In the genomic region with DNA sequence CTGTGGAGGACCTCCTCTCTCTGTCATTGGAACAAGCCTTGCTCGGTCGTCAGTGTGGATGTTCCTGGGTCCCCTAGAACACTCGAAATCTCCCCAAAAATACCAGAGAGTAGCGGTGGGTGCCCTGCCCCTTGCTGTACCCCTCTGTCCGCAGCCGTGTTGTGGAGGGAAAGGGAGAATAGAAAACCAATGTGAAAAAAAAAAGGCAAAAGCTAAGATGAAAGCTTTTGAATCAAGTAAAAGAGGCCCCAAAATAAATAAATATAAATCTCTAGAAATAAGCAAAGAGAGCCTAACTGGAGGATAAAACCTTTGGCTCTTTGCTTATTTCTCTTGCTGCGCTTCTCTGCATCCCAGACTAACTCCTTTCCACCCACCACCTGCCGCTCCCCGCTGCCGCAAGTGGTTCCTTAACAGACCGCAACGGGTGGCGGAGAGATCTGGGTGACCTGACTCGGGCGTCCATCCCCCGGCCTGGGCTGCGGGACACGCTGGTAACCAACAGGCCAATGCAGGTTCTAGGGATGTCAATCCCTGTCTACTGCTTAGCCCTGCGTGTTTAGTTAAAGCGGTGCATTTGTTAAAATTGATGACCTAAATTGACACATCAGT, we compare ENCODE assay signal across 9 cellular contexts.
DNase-seq lines count a peak whose midpoint lies in the region; ATAC-seq, FAIRE-seq and TF ChIP-seq lines count a peak whose summit lies in the region.
"Had no signal": no experiment of that assay in that cellular context is flagged by ENCODE, and none has a peak within 500 bp of the region (broad histone marks: within the 10 kb centered on the region; RNA-seq: fewer than 3 reads in every experiment).

No MANE protein-coding gene starts in this region.

- H3K4me1 ChIP-seq in heart right ventricle = peaks cover 0 to 10% (median 0%) of the 10 kb centered on the region in 9 donors
- H3K4me1 ChIP-seq in thoracic aorta (ENCODE audit: control insufficient read depth in 1 of 2, low read depth in 2 of 2) = peaks cover 0 to 6% of the 10 kb centered on the region in 2 donors
- no peaks in the 10 kb centered on the region for H3K4me1 ChIP-seq in small intestine (ENCODE audit: control insufficient read depth in 2 of 2, insufficient read depth in 1 of 2, low read depth in 1 of 2, low read length in 1 of 2)

- peaks cover 5% of the 10 kb centered on the region for H3K36me3 Mint-ChIP-seq in activated CD8-positive, alpha-beta T cell treated with anti-CD3 and anti-CD28 coated beads, Interleukin-2, amount 10 ng/mL, durations not matched to agents 7 days and 5 days (ENCODE audit: low read depth)

- H3K4me3 ChIP-seq in heart right ventricle (peak overlapping the region in 9 of 10 donors; percentile 11 to 50 (median 33)), iPS-11a (ENCODE audit: low read depth, low read length) (peak overlapping the region; percentile 47), thoracic aorta (peak overlapping the region; percentile 42), small intestine (ENCODE audit: low read depth in 1 of 2, low read length in 2 of 2) (no peak overlapping the region)

- H3K27me3 Mint-ChIP-seq in activated CD8-positive, alpha-beta T cell treated with anti-CD3 and anti-CD28 coated beads, Interleukin-2, amount 10 ng/mL, durations not matched to agents 7 days and 5 days (ENCODE audit: low read depth) = peaks cover 51% of the 10 kb centered on the region

- H3K9me3 Mint-ChIP-seq in activated CD8-positive, alpha-beta T cell treated with anti-CD3 and anti-CD28 coated beads, Interleukin-2, amount 10 ng/mL, durations not matched to agents 7 days and 5 days (ENCODE audit: insufficient read depth) = peaks cover 6% of the 10 kb centered on the region

- H3K4me3 Mint-ChIP-seq in activated CD8-positive, alpha-beta T cell treated with anti-CD3 and anti-CD28 coated beads, Interleukin-2, amount 10 ng/mL, durations not matched to agents 7 days and 5 days = peak overlapping the region; percentile 22

- FAIRE-seq in small intestine (lab: Jason Lieb, UNC) = no peak

- H3K27ac ChIP-seq in heart right ventricle (no peak overlapping the region), thoracic aorta (no peak overlapping the region), small intestine (ENCODE audit: low read depth in 1 of 2, low read length in 1 of 2) (no peak overlapping the region)
- H3K27ac ChIP-seq: KMS-11 had no signal

- peaks cover 28% of the 10 kb centered on the region for H3K4me1 Mint-ChIP-seq in activated CD8-positive, alpha-beta T cell treated with anti-CD3 and anti-CD28 coated beads, Interleukin-2, amount 10 ng/mL, durations not matched to agents 7 days and 5 days (ENCODE audit: low read depth)

- H3K9me3 ChIP-seq in heart right ventricle = peaks cover 0 to 4% (median 0%) of the 10 kb centered on the region in 11 donors
- H3K9me3 ChIP-seq in thoracic aorta = no peaks in the 10 kb centered on the region
- H3K9me3 ChIP-seq in small intestine (ENCODE audit: control insufficient read depth, low read depth) = peaks cover 1% of the 10 kb centered on the region

- CTCF ChIA-PET in activated CD8-positive, alpha-beta T cell treated with anti-CD3 and anti-CD28 coated beads, Interleukin-2, amount 10 ng/mL, durations not matched to agents 7 days and 5 days (lab: Charles Lee) = interaction anchor here (0.8 kb wide), 1 partner anchor 49 kb away, joined by 3 read pairs; no protein-coding TSS in a partner anchor

- DNase-seq in heart right ventricle = no peak
- no peak for DNase-seq in Right ventricle myocardium superior
- DNase-seq in activated CD8-positive, alpha-beta T cell treated with anti-CD3 and anti-CD28 coated beads, Interleukin-2, amount 10 ng/mL, durations not matched to agents 7 days and 5 days = no peak
- no peak for DNase-seq in thoracic aorta (ENCODE audit: low spot score)
- no peak for DNase-seq in retina
- no peak for DNase-seq in small intestine

- POLR2A ChIA-PET in activated CD8-positive, alpha-beta T cell treated with anti-CD3 and anti-CD28 coated beads, Interleukin-2, amount 10 ng/mL, durations not matched to agents 7 days and 5 days (lab: Charles Lee) = no interaction called here

- ATAC-seq in heart right ventricle (no peak), Right ventricle myocardium superior (ENCODE audit: poor library complexity) (no peak), thoracic aorta (ENCODE audit: insufficient number of reproducible peaks, low FRiP score, low read depth) (no peak), HG02885 (IDR thresholded peaks at IDR 0.05; ENCODE audit: poor library complexity, unreplicated experiment) (no peak)
- no peak for ATAC-seq in activated CD8-positive, alpha-beta T cell treated with anti-CD3 and anti-CD28 coated beads, Interleukin-2, amount 10 ng/mL, durations not matched to agents 7 days and 5 days

- H3K36me3 ChIP-seq in heart right ventricle (no peaks in the 10 kb centered on the region), thoracic aorta (no peaks in the 10 kb centered on the region), small intestine (ENCODE audit: control insufficient read depth in 2 of 2, insufficient read depth in 2 of 2, low read length in 2 of 2) (no peaks in the 10 kb centered on the region)

- peak overlapping the region; percentile 37 for H3K27ac Mint-ChIP-seq in activated CD8-positive, alpha-beta T cell treated with anti-CD3 and anti-CD28 coated beads, Interleukin-2, amount 10 ng/mL, durations not matched to agents 7 days and 5 days

- H3K27me3 ChIP-seq in heart right ventricle (peaks cover 0 to 91% (median 77%) of the 10 kb centered on the region in 7 donors), thoracic aorta (replicated peaks; ENCODE audit: insufficient read depth) (no peaks in the 10 kb centered on the region), small intestine (ENCODE audit: control insufficient read depth in 2 of 2, insufficient read depth in 2 of 2, low read length in 2 of 2) (peaks cover 10 to 23% of the 10 kb centered on the region in 2 donors)

- intact Hi-C loops in heart right ventricle (cut with DNase I) (no loop called here), Right ventricle myocardium superior (cut with DNase I) (no loop called here)

- no peak for TF ChIP-seq CTCF in heart right ventricle (IDR thresholded peaks at IDR 0.05)
- no peak for TF ChIP-seq CTCF in thoracic aorta (IDR thresholded peaks at IDR 0.05)

- WGBS in heart right ventricle, 2 donors = 5% methylated on average over 20 of the region's 20 CpGs
- 4 to 13% (median 7%) methylated on average over 20 of the region's 20 CpGs for WGBS in small intestine, 3 donors

Comparison
In these comparisons a context has a peak if more than half of its experiments do, and no peak if none do; other contexts are left out.
1. H3K4me3 ChIP-seq: peak in heart right ventricle (9 of 10), iPS-11a (single experiment) and thoracic aorta (single experiment); none in small intestine (0 of 2).